In genomic region chr6:33595001-33595846, GRCh38 we compare ENCODE assay signal across 1 cellular context.
TF ChIP-seq lines count a peak whose summit lies in the region.

No MANE protein-coding gene starts in this region.

TF ChIP-seq in K562, 482 proteins besides CTCF, POLR2A, EP300 and RAD21:
- no peak for TF ChIP-seq FOXM1 (IDR thresholded peaks at IDR 0.05; ENCODE audit: low read depth)
- no peak for TF ChIP-seq FOXM1 (CRISPR knock-in tag; IDR thresholded peaks at IDR 0.05; ENCODE audit: low read depth)
- peak in 1 of 2 experiments; percentile 57 for TF ChIP-seq E2F6 (IDR thresholded peaks at IDR 0.05; ENCODE audit: borderline replicate concordance in 1 of 2, extremely low read depth in 1 of 2, insufficient read depth in 1 of 2, insufficient read length in 1 of 2, low read depth in 1 of 2, low read length in 1 of 2, poor library complexity in 1 of 2, severe bottlenecking in 1 of 2)
